Comparison of ENCODE assay signal across 1 cellular context in the genomic region with DNA sequence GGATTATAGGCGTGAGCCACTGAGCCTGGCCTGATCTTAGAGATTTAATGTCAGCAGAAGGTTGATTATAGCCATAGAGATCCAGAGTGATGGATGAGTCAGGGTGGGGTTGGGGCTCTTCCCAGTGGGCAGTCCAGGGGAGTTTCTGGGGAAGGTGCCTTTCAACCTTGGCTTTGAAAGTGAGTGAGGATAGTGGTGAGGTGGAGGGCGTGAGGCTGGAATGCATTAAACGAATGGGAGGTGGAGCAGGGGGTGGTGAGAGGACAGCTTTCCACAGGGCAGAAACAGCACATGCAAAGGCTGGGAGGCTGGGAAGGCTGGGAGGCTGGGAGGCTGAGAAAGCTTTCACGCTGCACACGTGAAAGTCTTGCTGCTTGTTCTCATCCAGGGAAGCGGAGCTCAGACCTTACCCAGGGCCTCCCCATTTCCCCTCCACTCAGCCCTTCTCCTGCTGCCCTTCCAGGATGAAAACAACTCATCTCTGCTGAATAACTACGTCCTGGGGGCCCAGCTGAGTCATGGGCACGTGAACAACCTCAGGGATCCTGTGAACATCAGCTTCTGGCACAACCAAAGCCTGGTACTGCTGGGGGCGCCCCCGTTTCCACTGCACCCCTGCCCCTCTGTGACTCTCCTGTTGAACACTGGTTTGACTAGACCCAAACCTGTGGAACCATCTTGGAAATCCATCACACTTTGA.
TF ChIP-seq lines count a peak whose summit lies in the region.

No MANE protein-coding gene starts in this region.

TF ChIP-seq in HEK293, 187 proteins besides CTCF, POLR2A, EP300 and RAD21 (continued from another document):
- TF ChIP-seq, protein P1, sequence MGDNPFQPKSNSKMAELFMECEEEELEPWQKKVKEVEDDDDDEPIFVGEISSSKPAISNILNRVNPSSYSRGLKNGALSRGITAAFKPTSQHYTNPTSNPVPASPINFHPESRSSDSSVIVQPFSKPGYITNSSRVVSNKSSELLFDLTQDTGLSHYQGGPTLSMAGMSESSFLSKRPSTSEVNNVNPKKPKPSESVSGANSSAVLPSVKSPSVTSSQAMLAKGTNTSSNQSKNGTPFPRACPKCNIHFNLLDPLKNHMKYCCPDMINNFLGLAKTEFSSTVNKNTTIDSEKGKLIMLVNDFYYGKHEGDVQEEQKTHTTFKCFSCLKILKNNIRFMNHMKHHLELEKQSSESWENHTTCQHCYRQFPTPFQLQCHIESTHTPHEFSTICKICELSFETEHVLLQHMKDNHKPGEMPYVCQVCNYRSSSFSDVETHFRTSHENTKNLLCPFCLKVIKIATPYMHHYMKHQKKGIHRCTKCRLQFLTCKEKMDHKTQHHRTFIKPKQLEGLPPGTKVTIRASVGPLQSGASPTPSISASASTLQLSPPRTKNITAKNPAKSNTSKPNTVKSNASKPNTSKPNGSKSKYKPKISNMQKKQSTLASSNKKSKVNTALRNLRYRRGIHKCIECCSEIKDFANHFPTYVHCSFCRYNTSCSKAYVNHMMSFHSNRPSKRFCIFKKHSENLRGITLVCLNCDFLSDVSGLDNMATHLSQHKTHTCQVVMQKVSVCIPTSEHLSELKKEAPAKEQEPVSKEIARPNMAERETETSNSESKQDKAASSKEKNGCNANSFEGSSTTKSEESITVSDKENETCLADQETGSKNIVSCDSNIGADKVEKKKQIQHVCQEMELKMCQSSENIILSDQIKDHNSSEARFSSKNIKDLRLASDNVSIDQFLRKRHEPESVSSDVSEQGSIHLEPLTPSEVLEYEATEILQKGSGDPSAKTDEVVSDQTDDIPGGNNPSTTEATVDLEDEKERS (tag by site-specific recombination; IDR thresholded peaks at IDR 0.05) = no peak
- TF ChIP-seq ZNF398 (tag by site-specific recombination; IDR thresholded peaks at IDR 0.05) = peak; percentile 76
- no peak for TF ChIP-seq HOXA7 (CRISPR knock-in tag; IDR thresholded peaks at IDR 0.05; ENCODE audit: borderline replicate concordance)
- TF ChIP-seq ZSCAN23 (tag by site-specific recombination; IDR thresholded peaks at IDR 0.05) = no peak
- TF ChIP-seq ZNF248 (tag by site-specific recombination; IDR thresholded peaks at IDR 0.05) = no peak
- no peak for TF ChIP-seq ZNF514 (tag by site-specific recombination; IDR thresholded peaks at IDR 0.05)
- no peak for TF ChIP-seq ZSCAN4 (tag by site-specific recombination; IDR thresholded peaks at IDR 0.05)
- TF ChIP-seq ZNF354C (tag by site-specific recombination; IDR thresholded peaks at IDR 0.05; ENCODE audit: borderline replicate concordance, low read depth) = no peak
- no peak for TF ChIP-seq ZNF768 (tag by site-specific recombination; IDR thresholded peaks at IDR 0.05)
- no peak for TF ChIP-seq ZNF214 (tag by site-specific recombination; IDR thresholded peaks at IDR 0.05; ENCODE audit: borderline replicate concordance)
- TF ChIP-seq SCRT1 (tag by site-specific recombination; IDR thresholded peaks at IDR 0.05; ENCODE audit: borderline replicate concordance) = no peak
- TF ChIP-seq ZNF692 (tag by site-specific recombination; IDR thresholded peaks at IDR 0.05) = no peak
- peak; percentile 35; the same call in 1 of the 2 replicates for TF ChIP-seq PRDM10 (tag by site-specific recombination; IDR thresholded peaks at IDR 0.05)
- no peak for TF ChIP-seq GLIS2 (tag by site-specific recombination; IDR thresholded peaks at IDR 0.05)
- no peak for TF ChIP-seq ZNF791 (tag by site-specific recombination; IDR thresholded peaks at IDR 0.05)
- TF ChIP-seq SCRT2 (tag by site-specific recombination; IDR thresholded peaks at IDR 0.05) = peak; percentile 39
- TF ChIP-seq, protein P2, sequence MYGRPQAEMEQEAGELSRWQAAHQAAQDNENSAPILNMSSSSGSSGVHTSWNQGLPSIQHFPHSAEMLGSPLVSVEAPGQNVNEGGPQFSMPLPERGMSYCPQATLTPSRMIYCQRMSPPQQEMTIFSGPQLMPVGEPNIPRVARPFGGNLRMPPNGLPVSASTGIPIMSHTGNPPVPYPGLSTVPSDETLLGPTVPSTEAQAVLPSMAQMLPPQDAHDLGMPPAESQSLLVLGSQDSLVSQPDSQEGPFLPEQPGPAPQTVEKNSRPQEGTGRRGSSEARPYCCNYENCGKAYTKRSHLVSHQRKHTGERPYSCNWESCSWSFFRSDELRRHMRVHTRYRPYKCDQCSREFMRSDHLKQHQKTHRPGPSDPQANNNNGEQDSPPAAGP (tag by site-specific recombination; IDR thresholded peaks at IDR 0.05) = no peak
- TF ChIP-seq KLF1 (tag by site-specific recombination; IDR thresholded peaks at IDR 0.05) = peak; percentile 52
- no peak for TF ChIP-seq ZNF555 (tag by site-specific recombination; conservative IDR thresholded peaks at IDR 0.05)
- TF ChIP-seq ZXDB (tag by site-specific recombination; IDR thresholded peaks at IDR 0.05) = no peak
- TF ChIP-seq, protein P3, sequence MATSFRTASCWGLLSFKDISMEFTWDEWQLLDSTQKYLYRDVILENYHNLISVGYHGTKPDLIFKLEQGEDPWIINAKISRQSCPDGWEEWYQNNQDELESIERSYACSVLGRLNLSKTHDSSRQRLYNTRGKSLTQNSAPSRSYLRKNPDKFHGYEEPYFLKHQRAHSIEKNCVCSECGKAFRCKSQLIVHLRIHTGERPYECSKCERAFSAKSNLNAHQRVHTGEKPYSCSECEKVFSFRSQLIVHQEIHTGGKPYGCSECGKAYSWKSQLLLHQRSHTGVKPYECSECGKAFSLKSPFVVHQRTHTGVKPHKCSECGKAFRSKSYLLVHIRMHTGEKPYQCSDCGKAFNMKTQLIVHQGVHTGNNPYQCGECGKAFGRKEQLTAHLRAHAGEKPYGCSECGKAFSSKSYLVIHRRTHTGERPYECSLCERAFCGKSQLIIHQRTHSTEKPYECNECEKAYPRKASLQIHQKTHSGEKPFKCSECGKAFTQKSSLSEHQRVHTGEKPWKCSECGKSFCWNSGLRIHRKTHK (tag by site-specific recombination; IDR thresholded peaks at IDR 0.05) = no peak
- TF ChIP-seq ZNF510 (tag by site-specific recombination; IDR thresholded peaks at IDR 0.05; ENCODE audit: insufficient replicate concordance) = no peak
- no peak for TF ChIP-seq ZNF174 (tag by site-specific recombination; IDR thresholded peaks at IDR 0.05)
- TF ChIP-seq ZNF335 (tag by site-specific recombination; conservative IDR thresholded peaks at IDR 0.05) = 0 out of 2 replicates have a peak, but pooled peaks have one; percentile 12
- TF ChIP-seq REPIN1 (tag by site-specific recombination; IDR thresholded peaks at IDR 0.05; ENCODE audit: low read depth) = no peak
- TF ChIP-seq SP3 (tag by site-specific recombination; IDR thresholded peaks at IDR 0.05) = 0 out of 2 replicates have a peak, but pooled peaks have one; percentile 22
- 0 out of 2 replicates have a peak, but pooled peaks have one; percentile 9 for TF ChIP-seq EGR2 (tag by site-specific recombination; IDR thresholded peaks at IDR 0.05; ENCODE audit: low read depth)
- TF ChIP-seq PATZ1 (tag by site-specific recombination; IDR thresholded peaks at IDR 0.05) = no peak
TF ChIP-seq in HEK293: peak in this region for 13.
